10 cellular contexts compared by ENCODE assay signal in the genomic region with DNA sequence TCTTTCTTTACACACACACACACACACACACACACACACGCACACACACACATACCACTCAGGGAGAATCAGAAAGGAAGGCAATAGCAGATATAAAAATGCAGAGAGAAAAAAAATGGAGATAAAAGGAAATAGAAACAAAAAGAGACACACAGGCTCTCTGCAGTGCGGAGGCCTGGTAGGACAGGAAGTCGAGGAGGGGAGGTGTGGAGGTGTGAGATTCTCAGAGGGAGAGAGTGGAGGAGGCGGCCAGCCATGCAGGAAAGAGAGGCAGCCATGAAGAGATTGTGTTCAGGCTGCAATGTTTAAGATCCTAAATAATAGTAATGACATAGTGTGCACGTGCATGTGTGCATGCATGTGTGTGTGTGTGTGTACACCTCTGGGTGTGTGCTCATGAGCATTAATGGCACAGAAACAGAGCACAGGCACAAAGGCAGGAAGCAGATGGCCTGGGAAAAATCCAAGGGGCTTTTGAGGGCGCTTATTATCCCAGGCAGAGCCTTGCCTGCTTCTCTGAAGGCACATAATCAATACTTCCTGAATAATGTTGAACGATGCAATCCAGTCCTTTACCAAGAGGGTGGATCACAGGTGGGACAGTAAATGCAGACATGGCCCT.
DNase-seq lines count a peak whose midpoint lies in the region; ATAC-seq lines count a peak whose summit lies in the region.
"Had no signal": no experiment of that assay in that cellular context is flagged by ENCODE, and none has a peak within 500 bp of the region (broad histone marks: within the 10 kb centered on the region; RNA-seq: fewer than 3 reads in every experiment).

No MANE protein-coding gene starts in this region.

- peak overlapping the region; percentile 89 to 91 for H3K27ac Mint-ChIP-seq in T-cell
- peak overlapping the region; percentile 69 for H3K27ac Mint-ChIP-seq in stimulated activated naive CD8-positive, alpha-beta T cell treated with anti-CD3 and anti-CD28 coated beads, Interleukin-15, Interleukin-2, amounts not matched to agents 100 ng/mL and 50 ng/mL, for 24 hours

- H3K9me3 ChIP-seq in esophagus (ENCODE audit: control insufficient read depth in 2 of 2, insufficient read depth in 1 of 2, low read depth in 1 of 2, low read length in 1 of 2) = no peaks in the 10 kb centered on the region
- H3K9me3 ChIP-seq: ovary had no signal

- no peaks in the 10 kb centered on the region for H3K36me3 Mint-ChIP-seq in T-cell
- H3K36me3 Mint-ChIP-seq in stimulated activated naive CD8-positive, alpha-beta T cell treated with anti-CD3 and anti-CD28 coated beads, Interleukin-15, Interleukin-2, amounts not matched to agents 100 ng/mL and 50 ng/mL, for 24 hours (ENCODE audit: low read depth) = no peaks in the 10 kb centered on the region

- H3K4me1 ChIP-seq in esophagus (ENCODE audit: control insufficient read depth in 2 of 2, insufficient read depth in 2 of 2, low read length in 1 of 2) = peaks cover 0 to 17% of the 10 kb centered on the region in 2 donors

- peaks cover 31 to 42% (median 34%) of the 10 kb centered on the region in 3 donors for H3K4me1 Mint-ChIP-seq in T-cell
- peaks cover 16% of the 10 kb centered on the region for H3K4me1 Mint-ChIP-seq in stimulated activated naive CD8-positive, alpha-beta T cell treated with anti-CD3 and anti-CD28 coated beads, Interleukin-15, Interleukin-2, amounts not matched to agents 100 ng/mL and 50 ng/mL, for 24 hours (ENCODE audit: low read depth)

- no peak overlapping the region for H3K4me3 ChIP-seq in esophagus (ENCODE audit: low read depth in 1 of 2, low read length in 2 of 2)
- H3K4me3 ChIP-seq: ovary had no signal

- POLR2A ChIA-PET in T-cell (lab: Charles Lee) = no interaction called here

- peak; percentile 6 for DNase-seq in activated T-cell treated with anti-CD3 and anti-CD28 coated beads for 4 hours
- no peak for DNase-seq in activated T-cell treated with anti-CD3 and anti-CD28 coated beads, Interleukin-2, amount 50 U/mL, for 1 hour
- peak in 31 of 34 experiments; percentile 4 to 62 (median 34) for DNase-seq in T-cell
- DNase-seq in hypothalamus (lab: John Stamatoyannopoulos, UW) = no peak
- no peak for DNase-seq in HuH-7 (ENCODE audit: low spot score)
- DNase-seq in SW480 (ENCODE audit: low spot score) = no peak
- DNase-seq: NCI-H1930 had no signal

- peak; percentile 55 to 94 (median 82) for ATAC-seq in T-cell (replicated peaks in 1 of 4)

- H3K27me3 ChIP-seq in esophagus (ENCODE audit: control insufficient read depth in 1 of 2, insufficient read depth in 2 of 2, low read length in 2 of 2) = no peaks in the 10 kb centered on the region
- H3K27me3 ChIP-seq: ovary had no signal

- peak overlapping the region in 1 of 3 donors; percentile 55 for H3K4me3 Mint-ChIP-seq in T-cell
- peak overlapping the region; percentile 38 for H3K4me3 Mint-ChIP-seq in stimulated activated naive CD8-positive, alpha-beta T cell treated with anti-CD3 and anti-CD28 coated beads, Interleukin-15, Interleukin-2, amounts not matched to agents 100 ng/mL and 50 ng/mL, for 24 hours

- no peaks in the 10 kb centered on the region for H3K36me3 ChIP-seq in esophagus (ENCODE audit: control insufficient read depth in 2 of 2, insufficient read depth in 2 of 2, low read length in 1 of 2)
- H3K36me3 ChIP-seq: ovary had no signal

- H3K9me3 Mint-ChIP-seq in T-cell = no peaks in the 10 kb centered on the region
- no peaks in the 10 kb centered on the region for H3K9me3 Mint-ChIP-seq in stimulated activated naive CD8-positive, alpha-beta T cell treated with anti-CD3 and anti-CD28 coated beads, Interleukin-15, Interleukin-2, amounts not matched to agents 100 ng/mL and 50 ng/mL, for 24 hours

- peak overlapping the region; percentile 39 to 70 for H3K27ac ChIP-seq in esophagus (ENCODE audit: low read depth in 2 of 2, low read length in 1 of 2)

- H3K27me3 Mint-ChIP-seq in T-cell = no peaks in the 10 kb centered on the region
- H3K27me3 Mint-ChIP-seq in stimulated activated naive CD8-positive, alpha-beta T cell treated with anti-CD3 and anti-CD28 coated beads, Interleukin-15, Interleukin-2, amounts not matched to agents 100 ng/mL and 50 ng/mL, for 24 hours = no peaks in the 10 kb centered on the region

- WGBS in esophagus, 2 donors = 43 to 46% methylated on average over 7 of the region's 7 CpGs

- CTCF ChIA-PET in T-cell (lab: Charles Lee) = interaction anchor here in 1 of 2 donors (0.5 kb wide), 1 partner anchor 395 kb away, joined by 3 read pairs; no protein-coding TSS in a partner anchor

Comparison
In these comparisons a context has a peak if more than half of its experiments do, and no peak if none do; other contexts are left out.
1. DNase-seq: peak in activated T-cell treated with anti-CD3 and anti-CD28 coated beads for 4 hours (single experiment) and T-cell (31 of 34); none in activated T-cell treated with anti-CD3 and anti-CD28 coated beads, Interleukin-2, amount 50 U/mL, for 1 hour (single experiment), hypothalamus (0 of 51), HuH-7 (single experiment) and SW480 (single experiment).